ENCODE assay signal across 16 cellular contexts in the genomic region with DNA sequence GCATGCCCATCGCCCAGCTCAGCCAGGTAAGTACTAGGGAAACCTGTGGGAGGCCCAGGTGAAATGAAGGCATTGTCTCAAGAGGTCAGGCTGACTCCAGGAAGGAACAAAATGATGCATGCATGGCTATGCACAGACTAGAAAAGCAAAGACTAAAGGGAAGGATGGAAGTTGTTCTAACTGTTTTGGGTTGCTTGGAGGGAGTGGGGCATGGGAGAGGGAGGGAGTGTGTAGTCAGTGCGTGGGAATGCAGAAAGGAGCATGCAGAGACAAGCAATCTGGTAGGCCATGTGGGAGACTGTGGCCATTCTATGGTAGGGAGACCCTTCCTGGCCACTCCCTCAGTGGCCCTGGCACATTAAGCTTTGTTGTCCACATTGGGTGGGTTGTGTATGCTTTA.
"Had no signal": no experiment of that assay in that cellular context is flagged by ENCODE, and none has a peak within 500 bp of the region (broad histone marks: within the 10 kb centered on the region; RNA-seq: fewer than 3 reads in every experiment).

No MANE protein-coding gene starts in this region.

- H2AFZ ChIP-seq: hepatocyte had no signal

- ATAC-seq: left lobe of liver; natural killer cell treated with Interleukin-12 subunit alpha and Interleukin-12 subunit beta and Interleukin-15 and Interleukin-18, amount 100 ng/mL, for 72 hours; right cardiac atrium had no signal

- H3K4me3 Mint-ChIP-seq: activated naive CD8-positive, alpha-beta T cell treated with anti-CD3 and anti-CD28 coated beads for 36 hours; activated T-helper 1 cell treated with anti-CD3 and anti-CD28 coated beads, Interleukin-12 subunit alpha, Interleukin-12 subunit beta, Interleukin-2, Interleukin-4 antibody, amounts not matched to agents 30 ng/mL and 10 ng/mL and 1 ng/mL, durations not matched to agents 14 hours and 24 hours and 36 hours; endodermal cell; natural killer cell treated with Interleukin-12 subunit alpha and Interleukin-12 subunit beta and Interleukin-15 and Interleukin-18, amount 100 ng/mL, for 72 hours; T-helper 2 cell treated with Interferon-gamma antibody and Interleukin-4, amounts not matched to agents 5 μg/mL and 100 μg/mL, for 36 hours had no signal

- H3K79me2 ChIP-seq: hepatocyte had no signal

- H3K27ac Mint-ChIP-seq: activated naive CD8-positive, alpha-beta T cell treated with anti-CD3 and anti-CD28 coated beads for 36 hours; activated T-helper 1 cell treated with anti-CD3 and anti-CD28 coated beads, Interleukin-12 subunit alpha, Interleukin-12 subunit beta, Interleukin-2, Interleukin-4 antibody, amounts not matched to agents 30 ng/mL and 10 ng/mL and 1 ng/mL, durations not matched to agents 14 hours and 24 hours and 36 hours; endodermal cell; natural killer cell treated with Interleukin-12 subunit alpha and Interleukin-12 subunit beta and Interleukin-15 and Interleukin-18, amount 100 ng/mL, for 72 hours; T-helper 2 cell treated with Interferon-gamma antibody and Interleukin-4, amounts not matched to agents 5 μg/mL and 100 μg/mL, for 36 hours had no signal

- H3K4me2 ChIP-seq: hepatocyte, smooth muscle cell had no signal

- H3K9me3 Mint-ChIP-seq: activated naive CD8-positive, alpha-beta T cell treated with anti-CD3 and anti-CD28 coated beads for 36 hours; activated T-helper 1 cell treated with anti-CD3 and anti-CD28 coated beads, Interleukin-12 subunit alpha, Interleukin-12 subunit beta, Interleukin-2, Interleukin-4 antibody, amounts not matched to agents 30 ng/mL and 10 ng/mL and 1 ng/mL, durations not matched to agents 14 hours and 24 hours and 36 hours; endodermal cell; natural killer cell treated with Interleukin-12 subunit alpha and Interleukin-12 subunit beta and Interleukin-15 and Interleukin-18, amount 100 ng/mL, for 72 hours; T-helper 2 cell treated with Interferon-gamma antibody and Interleukin-4, amounts not matched to agents 5 μg/mL and 100 μg/mL, for 36 hours had no signal

- H3K36me3 ChIP-seq: breast epithelium, prostate gland had no signal

- H3K27me3 ChIP-seq: breast epithelium, hepatocyte had no signal

- DNase-seq: activated CD4-positive, alpha-beta T cell treated with anti-CD3 and anti-CD28 coated beads, Interleukin-2, amount 50 U/mL, for 1 hour; activated naive CD8-positive, alpha-beta T cell treated with anti-CD3 and anti-CD28 coated beads for 36 hours; amygdala; endodermal cell; islet precursor cell; occipital lobe; right cardiac atrium; SW 1271 had no signal

- H3K36me3 Mint-ChIP-seq: activated naive CD8-positive, alpha-beta T cell treated with anti-CD3 and anti-CD28 coated beads for 36 hours; natural killer cell treated with Interleukin-12 subunit alpha and Interleukin-12 subunit beta and Interleukin-15 and Interleukin-18, amount 100 ng/mL, for 72 hours had no signal

- H3K27ac ChIP-seq: hepatocyte, prostate gland had no signal

- H3K9me3 ChIP-seq: breast epithelium, prostate gland had no signal

- H3K4me1 ChIP-seq: breast epithelium, prostate gland had no signal

- H3K4me3 ChIP-seq: breast epithelium, hepatocyte, prostate gland, smooth muscle cell had no signal
